In the genomic region with DNA sequence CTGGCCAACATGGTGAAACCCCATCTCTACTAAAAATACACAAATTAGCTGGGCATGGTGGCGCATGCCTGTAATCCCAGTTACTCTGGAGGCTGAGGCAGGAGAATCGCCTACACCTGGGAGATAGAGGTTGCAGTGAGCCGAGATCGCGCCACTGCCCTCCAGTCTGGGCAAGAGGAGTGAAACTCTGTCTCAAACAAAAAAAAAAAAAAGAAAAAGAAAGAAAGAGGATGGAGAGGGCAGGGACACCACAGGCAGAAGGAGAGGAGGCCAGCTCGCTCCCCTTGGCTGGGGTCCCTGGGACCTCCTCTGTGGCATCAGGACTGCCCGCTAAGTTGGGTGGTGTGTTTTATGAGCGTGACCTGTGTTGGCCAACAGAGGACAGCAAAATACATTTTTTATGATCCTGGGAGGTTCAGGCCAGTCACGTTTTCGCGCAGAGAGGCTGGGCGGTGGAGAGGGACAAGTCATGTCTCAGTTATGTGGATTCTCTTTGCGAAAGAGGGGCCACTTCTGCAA, we compare ENCODE assay signal across 8 cellular contexts.
DNase-seq lines count a peak whose midpoint lies in the region; ATAC-seq and TF ChIP-seq lines count a peak whose summit lies in the region.

No MANE protein-coding gene starts in this region.

- ATAC-seq in GM18909 (IDR thresholded peaks at IDR 0.05; ENCODE audit: poor library complexity, unreplicated experiment) (peak; percentile 51), RWPE2 (ENCODE audit: low read depth) (peak; percentile 74), HG02759 (IDR thresholded peaks at IDR 0.05; ENCODE audit: unreplicated experiment) (no peak)

- H2AFZ ChIP-seq in KMS-11 (ENCODE audit: low read depth): no peak overlapping the region; the same call in 1 of the 2 replicates
- no peak overlapping the region for H2AFZ ChIP-seq in smooth muscle cell (ENCODE audit: low read depth)

- peaks cover 2 to 4% of the 10 kb centered on the region in 2 donors for H3K36me3 Mint-ChIP-seq in CD14-positive monocyte
- H3K36me3 Mint-ChIP-seq in MCF 10A (ENCODE audit: insufficient read depth, unreplicated experiment): no peaks in the 10 kb centered on the region

- intact Hi-C loops in CD14-positive monocyte (cut with micrococcal nuclease): loop anchor here (5.0 kb wide), 1 partner anchor 227 kb away; no protein-coding TSS in a partner anchor
- intact Hi-C loops in MCF 10A (cut with micrococcal nuclease): loop anchor here (1.0 to 5.0 kb wide), 4 partner anchors 64 to 300 kb away; no protein-coding TSS in a partner anchor

- H3K27me3 Mint-ChIP-seq in CD14-positive monocyte (ENCODE audit: low read depth in 3 of 3) (peaks cover 48 to 57% (median 56%) of the 10 kb centered on the region in 3 donors), MCF 10A (ENCODE audit: insufficient read depth, unreplicated experiment) (no peaks in the 10 kb centered on the region)

- H3K27ac Mint-ChIP-seq in CD14-positive monocyte (no peak overlapping the region), MCF 10A (ENCODE audit: low read depth, unreplicated experiment) (peak overlapping the region; percentile 71)

- CTCF ChIA-PET in MCF 10A (lab: Yijun Ruan, JAX): interaction anchor here (0.6 to 6.1 kb wide), 29 partner anchors 8 to 329 kb away, joined by 3 to 106 read pairs (median 3); no protein-coding TSS in a partner anchor

- H3K27ac ChIP-seq in KMS-11 (peak overlapping the region; percentile 18; the same call in 1 of the 2 replicates), RWPE2 (ENCODE audit: poor library complexity, severe bottlenecking) (peak overlapping the region; percentile 77), smooth muscle cell (ENCODE audit: low read depth) (peak overlapping the region; percentile 78)

- H3K4me2 ChIP-seq in KMS-11 (peak overlapping the region; percentile 77; the same call in 1 of the 2 replicates), smooth muscle cell (peak overlapping the region; percentile 88)

- H3F3A ChIP-seq in smooth muscle cell (ENCODE audit: low read depth): peaks cover 4% of the 10 kb centered on the region

- no TSS peak for BruUV-seq in MCF 10A (replicated peaks; lab: Mats Ljungman, UMichigan)

- H3K4me3 Mint-ChIP-seq in CD14-positive monocyte: peak overlapping the region; percentile 72 to 92
- H3K4me3 Mint-ChIP-seq in MCF 10A (ENCODE audit: unreplicated experiment): peak overlapping the region; percentile 81

- DNase-seq in CD14-positive monocyte (ENCODE audit: low spot score) (peak; percentile 60), RWPE2 (ENCODE audit: low spot score) (no peak), MCF 10A (ENCODE audit: unreplicated experiment) (peak; percentile 85), islet precursor cell (peak; percentile 90), smooth muscle cell (lab: John Stamatoyannopoulos, UW; ENCODE audit: unreplicated experiment) (peak; percentile 56)

- TF ChIP-seq CTCF in CD14-positive monocyte (IDR thresholded peaks at IDR 0.05) (peak; percentile 36), KMS-11 (conservative IDR thresholded peaks at IDR 0.05; ENCODE audit: low read depth, low read length) (peak; percentile 67), RWPE2 (IDR thresholded peaks at IDR 0.05; ENCODE audit: poor library complexity, severe bottlenecking) (peak; percentile 94), MCF 10A (IDR thresholded peaks at IDR 0.05; ENCODE audit: unreplicated experiment) (peak; percentile 76), smooth muscle cell (IDR thresholded peaks at IDR 0.05; ENCODE audit: borderline replicate concordance, insufficient read depth, poor library complexity, severe bottlenecking) (peak; percentile 48)

- H3K9me3 ChIP-seq in RWPE2 (ENCODE audit: severe bottlenecking) (no peaks in the 10 kb centered on the region), smooth muscle cell (replicated peaks; ENCODE audit: low read depth) (no peaks in the 10 kb centered on the region)

- 38% methylated on average over 13 of the region's 13 CpGs for WGBS in smooth muscle cell (ENCODE audit: low lambda C conversion rate)

- peaks cover 10% of the 10 kb centered on the region for H3K4me1 ChIP-seq in KMS-11 (ENCODE audit: low read depth, poor library complexity, severe bottlenecking)
- peaks cover 13% of the 10 kb centered on the region for H3K4me1 ChIP-seq in RWPE2 (ENCODE audit: insufficient read depth, poor library complexity, severe bottlenecking)
- H3K4me1 ChIP-seq in smooth muscle cell (ENCODE audit: low read depth): peaks cover 20% of the 10 kb centered on the region

- H3K9me3 Mint-ChIP-seq in CD14-positive monocyte: peaks cover 0 to 18% (median 11%) of the 10 kb centered on the region in 7 donors
- no peaks in the 10 kb centered on the region for H3K9me3 Mint-ChIP-seq in MCF 10A (ENCODE audit: unreplicated experiment)

- H3K4me3 ChIP-seq in KMS-11 (IDR thresholded peaks at IDR 0.05; ENCODE audit: insufficient read depth, low read depth, low read length) (no peak overlapping the region), RWPE2 (ENCODE audit: severe bottlenecking) (peak overlapping the region; percentile 94), smooth muscle cell (peak overlapping the region; percentile 95)

- H3K4me1 Mint-ChIP-seq in CD14-positive monocyte (peaks cover 21% of the 10 kb centered on the region), MCF 10A (ENCODE audit: insufficient read depth, unreplicated experiment) (peaks cover 22% of the 10 kb centered on the region)

- H3K36me3 ChIP-seq in KMS-11 (ENCODE audit: insufficient read depth): no peaks in the 10 kb centered on the region
- no peaks in the 10 kb centered on the region for H3K36me3 ChIP-seq in RWPE2 (ENCODE audit: low read depth)
- H3K36me3 ChIP-seq in smooth muscle cell (ENCODE audit: low read depth): no peaks in the 10 kb centered on the region

- H3K9ac ChIP-seq in KMS-11 (no peak overlapping the region; the same call in 1 of the 2 replicates), smooth muscle cell (ENCODE audit: low read depth) (no peak overlapping the region)

- POLR2A ChIA-PET in MCF 10A (lab: Yijun Ruan, JAX): interaction anchor here (1.0 to 2.5 kb wide), 7 partner anchors 9 to 264 kb away, joined by 3 to 37 read pairs (median 8); no protein-coding TSS in a partner anchor

- H3K27me3 ChIP-seq in KMS-11 (ENCODE audit: insufficient read depth, low read depth) (no peaks in the 10 kb centered on the region), RWPE2 (ENCODE audit: insufficient read depth, poor library complexity, severe bottlenecking) (no peaks in the 10 kb centered on the region), smooth muscle cell (ENCODE audit: low read depth) (no peaks in the 10 kb centered on the region)

- H3K79me2 ChIP-seq in KMS-11 (ENCODE audit: insufficient read depth, low read depth) (peaks cover 36% of the 10 kb centered on the region), smooth muscle cell (ENCODE audit: low read depth) (peaks cover 36% of the 10 kb centered on the region)

- H4K20me1 ChIP-seq in KMS-11 (ENCODE audit: insufficient read depth): no peaks in the 10 kb centered on the region
- H4K20me1 ChIP-seq in smooth muscle cell (ENCODE audit: low read depth): peaks cover 24% of the 10 kb centered on the region

Comparison
In these comparisons a context has a peak if more than half of its experiments do, and no peak if none do; other contexts are left out.
1. CTCF ChIP-seq: peak in every context shown above with its lines; median percentile 94 in RWPE2; 76 in MCF 10A; 67 in KMS-11; 48 in smooth muscle cell; 36 in CD14-positive monocyte.
2. H3K27ac ChIP-seq: peak in every context shown above with its lines; median percentile 78 in smooth muscle cell; 77 in RWPE2; 18 in KMS-11.